Comparison of ENCODE assay signal across 1 cellular context in genomic region chr1:25997759-25998074, GRCh38.
A peak's percentile ranks its signal among the peaks of the same experiment; 100 is the strongest.
TF ChIP-seq lines count a peak whose summit lies in the region.

Gene PAFAH2, minus strand, starts transcription at chr1:25998063. Its CDS starts 7,247 bp downstream, at chr1:25990816.

TF ChIP-seq in HepG2, 621 proteins besides CTCF, POLR2A, EP300 and RAD21 (continued from another document):
- TF ChIP-seq ZNF609 (CRISPR knock-in tag; IDR thresholded peaks at IDR 0.05; ENCODE audit: borderline replicate concordance) (no peak), ISL2 (CRISPR knock-in tag; IDR thresholded peaks at IDR 0.05) (no peak), NONO (IDR thresholded peaks at IDR 0.05) (no peak), NONO (CRISPR knock-in tag; conservative IDR thresholded peaks at IDR 0.05) (no peak), ZNF446 (CRISPR knock-in tag; IDR thresholded peaks at IDR 0.05) (peak; percentile 54; the same call in 1 of the 2 replicates), ZNF431 (CRISPR knock-in tag; IDR thresholded peaks at IDR 0.05; ENCODE audit: borderline replicate concordance, low read depth) (no peak), ZNF124 (CRISPR knock-in tag; IDR thresholded peaks at IDR 0.05) (no peak), ZMYM3 (CRISPR knock-in tag; IDR thresholded peaks at IDR 0.05) (no peak), RNF2 (conservative IDR thresholded peaks at IDR 0.05; ENCODE audit: low read depth) (no peak), PTBP1 (IDR thresholded peaks at IDR 0.05; ENCODE audit: low read depth, low read length, poor library complexity, severe bottlenecking) (no peak), RFX5 (IDR thresholded peaks at IDR 0.05; ENCODE audit: low read depth, low read length) (no peak), HNRNPLL (IDR thresholded peaks at IDR 0.05; ENCODE audit: low read depth, low read length, poor library complexity, severe bottlenecking) (peak; percentile 34), ZNF546 (CRISPR knock-in tag; conservative IDR thresholded peaks at IDR 0.05) (0 out of 2 replicates have a peak, but pooled peaks have one; percentile 9), ZBTB3 (CRISPR knock-in tag; IDR thresholded peaks at IDR 0.05; ENCODE audit: borderline replicate concordance, low read depth) (no peak), PLRG1 (conservative IDR thresholded peaks at IDR 0.05) (no peak), ZNF883 (CRISPR knock-in tag; IDR thresholded peaks at IDR 0.05; ENCODE audit: not compliant biosample characterization) (no peak), HOXD1 (CRISPR knock-in tag; IDR thresholded peaks at IDR 0.05) (no peak), CREBL2 (CRISPR knock-in tag; IDR thresholded peaks at IDR 0.05; ENCODE audit: borderline replicate concordance) (no peak), IRF2 (CRISPR knock-in tag; IDR thresholded peaks at IDR 0.05) (no peak), NFE2L1 (CRISPR knock-in tag; IDR thresholded peaks at IDR 0.05; ENCODE audit: borderline replicate concordance) (no peak), HOXA7 (CRISPR knock-in tag; IDR thresholded peaks at IDR 0.05) (no peak), ZNF337 (CRISPR knock-in tag; IDR thresholded peaks at IDR 0.05; ENCODE audit: borderline replicate concordance, low read depth) (no peak), SP2 (CRISPR knock-in tag; IDR thresholded peaks at IDR 0.05) (no peak), PAXIP1 (CRISPR knock-in tag; conservative IDR thresholded peaks at IDR 0.05) (no peak), ZNF761 (CRISPR knock-in tag; conservative IDR thresholded peaks at IDR 0.05) (no peak), ZNF616 (CRISPR knock-in tag; IDR thresholded peaks at IDR 0.05; ENCODE audit: low read depth) (no peak), ZNF703 (CRISPR knock-in tag; IDR thresholded peaks at IDR 0.05; ENCODE audit: borderline replicate concordance) (no peak), THAP11 (CRISPR knock-in tag; IDR thresholded peaks at IDR 0.05) (no peak), ZBTB7B (CRISPR knock-in tag; IDR thresholded peaks at IDR 0.05) (no peak), TSC22D2 (CRISPR knock-in tag; IDR thresholded peaks at IDR 0.05; ENCODE audit: borderline replicate concordance) (no peak), ZNF235 (CRISPR knock-in tag; IDR thresholded peaks at IDR 0.05; ENCODE audit: borderline replicate concordance) (no peak), NFRKB (IDR thresholded peaks at IDR 0.05) (no peak), ZNF639 (CRISPR knock-in tag; conservative IDR thresholded peaks at IDR 0.05) (no peak)
